22 cellular contexts compared by ENCODE assay signal in the genomic region with DNA sequence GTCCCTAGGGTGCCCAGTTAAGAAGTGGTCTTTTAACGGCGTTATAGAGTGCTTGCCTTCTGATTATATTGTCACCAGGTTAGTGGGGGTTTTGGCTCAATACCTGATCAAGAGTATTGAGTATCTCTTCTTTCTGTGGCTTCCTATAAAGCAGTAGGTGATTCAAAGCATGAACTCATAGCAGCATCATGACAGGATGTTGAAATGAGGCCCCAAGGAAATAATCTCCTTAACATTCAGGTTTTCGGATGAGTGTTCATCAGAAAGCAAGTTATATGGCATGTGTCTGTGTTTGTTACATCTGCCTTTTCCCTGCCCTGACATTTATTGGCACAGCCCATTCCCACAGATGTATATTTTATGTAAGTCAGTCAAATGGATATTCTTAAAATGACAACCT.
"Had no signal": no experiment of that assay in that cellular context is flagged by ENCODE, and none has a peak within 500 bp of the region (broad histone marks: within the 10 kb centered on the region; RNA-seq: fewer than 3 reads in every experiment).

No MANE protein-coding gene starts in this region.

- H3K9me3 ChIP-seq: Peyer's patch had no signal

- H3K27me3 ChIP-seq: brain microvascular endothelial cell, Peyer's patch had no signal

- H3K4me3 ChIP-seq: Peyer's patch had no signal

- H3K4me1 ChIP-seq: Peyer's patch had no signal

- H3K36me3 ChIP-seq: brain microvascular endothelial cell, Peyer's patch had no signal

- H3K27ac Mint-ChIP-seq: activated B cell treated with CpG ODN at 0.5 μM for 24 hours; activated CD4-positive, alpha-beta memory T cell treated with anti-CD3 and anti-CD28 coated beads, Interleukin-2, amount 10 ng/mL, durations not matched to agents 7 days and 5 days; activated CD4-positive, alpha-beta T cell treated with anti-CD3 and anti-CD28 coated beads, Interleukin-2, amount 10 ng/mL, durations not matched to agents 7 days and 5 days; activated naive CD4-positive, alpha-beta T cell treated with anti-CD3 and anti-CD28 coated beads for 36 hours; activated naive CD8-positive, alpha-beta T cell had no signal

- H3K27ac ChIP-seq: brain microvascular endothelial cell, Peyer's patch had no signal

- H3K27me3 Mint-ChIP-seq: activated B cell treated with CpG ODN at 0.5 μM for 24 hours; activated CD4-positive, alpha-beta memory T cell treated with anti-CD3 and anti-CD28 coated beads, Interleukin-2, amount 10 ng/mL, durations not matched to agents 7 days and 5 days; activated CD4-positive, alpha-beta T cell treated with anti-CD3 and anti-CD28 coated beads, Interleukin-2, amount 10 ng/mL, durations not matched to agents 7 days and 5 days; activated naive CD8-positive, alpha-beta T cell; T-helper 17 cell had no signal

- ATAC-seq: T-helper 17 cell had no signal

- H3K4me3 Mint-ChIP-seq: activated B cell treated with CpG ODN at 0.5 μM for 24 hours; activated CD4-positive, alpha-beta memory T cell treated with anti-CD3 and anti-CD28 coated beads, Interleukin-2, amount 10 ng/mL, durations not matched to agents 7 days and 5 days; activated CD4-positive, alpha-beta T cell treated with anti-CD3 and anti-CD28 coated beads, Interleukin-2, amount 10 ng/mL, durations not matched to agents 7 days and 5 days; activated naive CD4-positive, alpha-beta T cell treated with anti-CD3 and anti-CD28 coated beads for 36 hours; activated naive CD8-positive, alpha-beta T cell; T-helper 17 cell had no signal

- DNase-seq: activated B cell treated with CpG ODN at 0.5 μM for 24 hours; activated CD4-positive, alpha-beta memory T cell treated with anti-CD3 and anti-CD28 coated beads, Interleukin-2, amount 10 ng/mL, durations not matched to agents 7 days and 5 days; activated CD4-positive, alpha-beta T cell treated with anti-CD3 and anti-CD28 coated beads for 1 hour; activated CD4-positive, alpha-beta T cell treated with anti-CD3 and anti-CD28 coated beads, Interleukin-2, amount 10 ng/mL, durations not matched to agents 7 days and 5 days; activated CD8-positive, alpha-beta memory T cell treated with anti-CD3 and anti-CD28 coated beads, Interleukin-2, amount 50 U/mL, for 48 hours; activated gamma-delta T cell; activated naive CD4-positive, alpha-beta T cell treated with anti-CD3 and anti-CD28 coated beads for 36 hours; activated T-cell treated with anti-CD3 and anti-CD28 coated beads, Interleukin-2, amount 50 U/mL, for 1 hour; brain microvascular endothelial cell; cerebellar nuclear complex; Kasumi-1; KBM-7; NCI-H1048; NCI-H2029; NCI-H2107; NCI-H345; NCI-H510A; Peyer's patch; SIG-M5; T-helper 17 cell; T-helper 9 cell had no signal
